1 cellular context compared by ENCODE assay signal in genomic region chr14:39988939-39989338, GRCh38.
TF ChIP-seq lines count a peak whose summit lies in the region.

No MANE protein-coding gene starts in this region.

TF ChIP-seq in GM23338, 12 proteins besides CTCF, POLR2A, EP300 and RAD21 (continued from another document):
- TF ChIP-seq ZNF462 (CRISPR knock-in tag; IDR thresholded peaks at IDR 0.05) = no peak
